ENCODE assay signal across 8 cellular contexts in genomic region chr3:137110392-137110996, GRCh38.
A peak's percentile ranks its signal among the peaks of the same experiment; 100 is the strongest.
DNase-seq lines count a peak whose midpoint lies in the region; ATAC-seq and TF ChIP-seq lines count a peak whose summit lies in the region.

No MANE protein-coding gene starts in this region.

- no peak overlapping the region for H3K27ac ChIP-seq in RWPE1

- H3K36me3 Mint-ChIP-seq in immature natural killer cell = no peaks in the 10 kb centered on the region

- no peak overlapping the region for H3K4me3 Mint-ChIP-seq in immature natural killer cell

- no peaks in the 10 kb centered on the region for H3K9me3 Mint-ChIP-seq in immature natural killer cell

- H3K27me3 Mint-ChIP-seq in immature natural killer cell (ENCODE audit: low read depth in 3 of 3) = peaks cover 0 to 5% (median 4%) of the 10 kb centered on the region in 3 donors

- POLR2A ChIA-PET in RWPE1 (lab: Yijun Ruan, JAX; ENCODE audit: low non-redundant PET) = interaction anchor here (0.5 kb wide), 1 partner anchor 159 kb away, joined by 3 read pairs; no protein-coding TSS in a partner anchor

- DNase-seq in AML-193 (lab: John Stamatoyannopoulos, UW) (peak; percentile 38 to 55), RWPE1 (ENCODE audit: low spot score) (peak; percentile 45), fibroblast of the conjunctiva (ENCODE audit: low read depth) (peak; percentile 8), stromal cell of bone marrow (ENCODE audit: low read depth) (peak; percentile 9), middle frontal gyrus (ENCODE audit: extremely low spot score, low spot score) (no peak), immature natural killer cell (no peak)

- CTCF ChIA-PET in RWPE1 (lab: Yijun Ruan, JAX) = interaction anchor here (0.6 to 1.7 kb wide), 12 partner anchors 9 to 1855 kb away, joined by 3 to 7 read pairs (median 3); no protein-coding TSS in a partner anchor

- no peaks in the 10 kb centered on the region for H3K4me1 Mint-ChIP-seq in immature natural killer cell

- ATAC-seq in GM18502 (IDR thresholded peaks at IDR 0.05; ENCODE audit: poor library complexity, unreplicated experiment) = peak; percentile 76
- peak; percentile 61 for ATAC-seq in HG03460 (IDR thresholded peaks at IDR 0.05; ENCODE audit: unreplicated experiment)

- no peak overlapping the region for H3K27ac Mint-ChIP-seq in immature natural killer cell

- peak; percentile 78 for TF ChIP-seq CTCF in RWPE1 (conservative IDR thresholded peaks at IDR 0.05; ENCODE audit: low read depth)

Comparison
In these comparisons a context has a peak if more than half of its experiments do, and no peak if none do; other contexts are left out.
1. DNase-seq: peak in AML-193 (2 of 2), RWPE1 (single experiment), fibroblast of the conjunctiva (single experiment) and stromal cell of bone marrow (single experiment); none in middle frontal gyrus (single experiment) and immature natural killer cell (0 of 3).